Comparison of ENCODE assay signal across 1 cellular context in genomic region chr1:204201651-204202050, GRCh38.
TF ChIP-seq lines count a peak whose summit lies in the region.

No MANE protein-coding gene starts in this region.

TF ChIP-seq in IMR-90, 13 proteins besides CTCF, POLR2A, EP300 and RAD21:
- no peak for TF ChIP-seq USF2 (IDR thresholded peaks at IDR 0.05; ENCODE audit: low read depth, low read length)
- TF ChIP-seq RCOR1 (IDR thresholded peaks at IDR 0.05; ENCODE audit: insufficient replicate concordance, low read length): no peak
- no peak for TF ChIP-seq BHLHE40 (IDR thresholded peaks at IDR 0.05; ENCODE audit: low read depth, low read length)
- TF ChIP-seq CHD1 (IDR thresholded peaks at IDR 0.05; ENCODE audit: low read depth, low read length): no peak
- TF ChIP-seq, protein P1, sequence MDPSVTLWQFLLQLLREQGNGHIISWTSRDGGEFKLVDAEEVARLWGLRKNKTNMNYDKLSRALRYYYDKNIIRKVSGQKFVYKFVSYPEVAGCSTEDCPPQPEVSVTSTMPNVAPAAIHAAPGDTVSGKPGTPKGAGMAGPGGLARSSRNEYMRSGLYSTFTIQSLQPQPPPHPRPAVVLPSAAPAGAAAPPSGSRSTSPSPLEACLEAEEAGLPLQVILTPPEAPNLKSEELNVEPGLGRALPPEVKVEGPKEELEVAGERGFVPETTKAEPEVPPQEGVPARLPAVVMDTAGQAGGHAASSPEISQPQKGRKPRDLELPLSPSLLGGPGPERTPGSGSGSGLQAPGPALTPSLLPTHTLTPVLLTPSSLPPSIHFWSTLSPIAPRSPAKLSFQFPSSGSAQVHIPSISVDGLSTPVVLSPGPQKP (IDR thresholded peaks at IDR 0.05; ENCODE audit: borderline replicate concordance, low read depth, low read length): no peak
- no peak for TF ChIP-seq CEBPB (IDR thresholded peaks at IDR 0.05; ENCODE audit: low read depth, low read length)
- no peak for TF ChIP-seq FOS (IDR thresholded peaks at IDR 0.05; ENCODE audit: low read depth, low read length)
- TF ChIP-seq MXI1 (IDR thresholded peaks at IDR 0.05; ENCODE audit: borderline replicate concordance, low read depth, low read length): no peak
- TF ChIP-seq MAFK (IDR thresholded peaks at IDR 0.05; ENCODE audit: low read depth, low read length): no peak
- TF ChIP-seq MAZ (IDR thresholded peaks at IDR 0.05; ENCODE audit: borderline replicate concordance, low read depth, low read length): no peak
- TF ChIP-seq RFX5 (IDR thresholded peaks at IDR 0.05; ENCODE audit: low read depth, low read length): no peak
- TF ChIP-seq NFE2L2 (IDR thresholded peaks at IDR 0.05; ENCODE audit: low read depth, low read length): no peak
- no peak for TF ChIP-seq SMC3 (IDR thresholded peaks at IDR 0.05; ENCODE audit: low read depth, low read length)
